In genomic region chr12:98574110-98574509, GRCh38 we compare ENCODE assay signal across 24 cellular contexts. TPM values are rescaled to one million over a fixed set of nuclear protein-coding genes. Genes with fewer than 3 reads are reported as not detected.
A peak's percentile ranks its signal among the peaks of the same experiment; 100 is the strongest.
DNase-seq lines count a peak whose midpoint lies in the region; ATAC-seq, FAIRE-seq and TF ChIP-seq lines count a peak whose summit lies in the region.
"Had no signal": no experiment of that assay in that cellular context is flagged by ENCODE, and none has a peak within 500 bp of the region (broad histone marks: within the 10 kb centered on the region; RNA-seq: fewer than 3 reads in every experiment).

No MANE protein-coding gene starts in this region.

- DNase-seq in ELR (ENCODE audit: low read depth) (peak; percentile 21), RCC 7860 (ENCODE audit: low spot score) (peak; percentile 68), left ventricle myocardium superior (no peak), pancreas (no peak), A172 (ENCODE audit: low spot score) (no peak), D341Med (ENCODE audit: low spot score) (no peak), GM03348 (ENCODE audit: low spot score) (no peak)
- DNase-seq: activated CD4-positive, alpha-beta memory T cell treated with anti-CD3 and anti-CD28 coated beads, Interleukin-2, amount 10 ng/mL, durations not matched to agents 7 days and 5 days; activated gamma-delta T cell; activated naive CD8-positive, alpha-beta T cell treated with anti-CD3 and anti-CD28 coated beads, Interleukin-2, amount 50 U/mL, for 24 hours; activated T-cell treated with anti-CD3 and anti-CD28 coated beads for 4 hours; DMS79 treated with DMSO at 0.1 percent for 48 hours; lower lobe of right lung; NCI-H146; NCI-H526; SK-N-SH; spleen; stimulated activated CD4-positive, alpha-beta T cell treated with anti-CD3 and anti-CD28 coated beads, Interleukin-4, amount 100 ng/mL, for 24 hours; stimulated activated naive CD8-positive, alpha-beta T cell treated with anti-CD3 and anti-CD28 coated beads, Interleukin-15, Interleukin-2, amounts not matched to agents 100 U/mL and 50 U/mL, for 24 hours; thyroid gland; WERI-Rb-1 had no signal

- no peaks in the 10 kb centered on the region for H3K36me3 ChIP-seq in pancreas
- H3K36me3 ChIP-seq: lower lobe of right lung, neutrophil, spleen, thyroid gland, WERI-Rb-1 had no signal

- FAIRE-seq in RCC 7860 (lab: Jason Lieb, UNC) (peak; percentile 78), pancreas (lab: Jason Lieb, UNC) (no peak)
- FAIRE-seq: colon, H1 had no signal

- 32 to 39% methylated on average over 1 of the region's 1 CpG for WGBS in pancreas, 2 donors

- no peak overlapping the region for H3K27ac ChIP-seq in pancreas
- H3K27ac ChIP-seq: lower lobe of right lung, neutrophil, spleen, thyroid gland, WERI-Rb-1 had no signal

- no peak overlapping the region for H3K4me3 ChIP-seq in pancreas
- H3K4me3 ChIP-seq: lower lobe of right lung, spleen, thyroid gland had no signal

- H3K27me3 ChIP-seq in pancreas, result no peaks in the 10 kb centered on the region
- H3K27me3 ChIP-seq: neutrophil, spleen, thyroid gland had no signal

- ATAC-seq in left ventricle myocardium superior, result peak; percentile 67
- peak; percentile 44 to 77 (median 48) for ATAC-seq in pancreas
- ATAC-seq: activated naive CD8-positive, alpha-beta T cell treated with anti-CD3 and anti-CD28 coated beads, Interleukin-2, amount 50 U/mL, for 24 hours; lower lobe of right lung; stimulated activated naive CD8-positive, alpha-beta T cell treated with anti-CD3 and anti-CD28 coated beads, Interleukin-15, Interleukin-2, amounts not matched to agents 100 U/mL and 50 U/mL, for 24 hours had no signal

- TF ChIP-seq CTCF in pancreas (IDR thresholded peaks at IDR 0.05), result no peak

- intact Hi-C loops in left ventricle myocardium superior (cut with micrococcal nuclease) (no loop called here), pancreas (cut with DNase I) (loop anchor here in 1 of 3 donors (10.0 kb wide), 1 partner anchor 431 kb away; no protein-coding TSS in a partner anchor)

- H3K4me1 ChIP-seq in pancreas, result no peaks in the 10 kb centered on the region
- H3K4me1 ChIP-seq: lower lobe of right lung, spleen, thyroid gland had no signal

- no peaks in the 10 kb centered on the region for H3K9me3 ChIP-seq in pancreas
- H3K9me3 ChIP-seq: lower lobe of right lung, neutrophil, SK-N-SH, spleen, thyroid gland had no signal

RNA-seq across cellular contexts. Expression of gene SLC25A3, which starts 19.4 kb away (rescaled TPM):
- 1,843 TPM for total RNA-seq in left ventricle myocardium superior
- 100 to 1,000 TPM; 204 to 343 (median 254) TPM for total RNA-seq in pancreas
- 100 to 1,000 TPM; 133 to 223 TPM for polyA plus RNA-seq in pancreas
- total RNA-seq in A172 (2014; rRNA removed; shearing (Covaris generic)), result 792 and 794 TPM in 2 replicates

RNA-seq across cellular contexts. Expression of gene TMPO, which starts 58.7 kb away (rescaled TPM):
- 16.2 TPM for total RNA-seq in left ventricle myocardium superior
- 10 to 100 TPM; 26.7 to 49.2 (median 32.9) TPM for total RNA-seq in pancreas
- polyA plus RNA-seq in pancreas, result 10 to 100 TPM; 13.7 to 17.8 TPM
- total RNA-seq in A172 (2014; rRNA removed; shearing (Covaris generic)), result 235 and 265 TPM in 2 replicates

Comparison
In these comparisons a context has a peak if more than half of its experiments do, and no peak if none do; other contexts are left out.
1. DNase-seq: peak in ELR (single experiment) and RCC 7860 (single experiment); none in left ventricle myocardium superior (single experiment), pancreas (0 of 6), A172 (single experiment), D341Med (single experiment) and GM03348 (single experiment).